In the genomic region with DNA sequence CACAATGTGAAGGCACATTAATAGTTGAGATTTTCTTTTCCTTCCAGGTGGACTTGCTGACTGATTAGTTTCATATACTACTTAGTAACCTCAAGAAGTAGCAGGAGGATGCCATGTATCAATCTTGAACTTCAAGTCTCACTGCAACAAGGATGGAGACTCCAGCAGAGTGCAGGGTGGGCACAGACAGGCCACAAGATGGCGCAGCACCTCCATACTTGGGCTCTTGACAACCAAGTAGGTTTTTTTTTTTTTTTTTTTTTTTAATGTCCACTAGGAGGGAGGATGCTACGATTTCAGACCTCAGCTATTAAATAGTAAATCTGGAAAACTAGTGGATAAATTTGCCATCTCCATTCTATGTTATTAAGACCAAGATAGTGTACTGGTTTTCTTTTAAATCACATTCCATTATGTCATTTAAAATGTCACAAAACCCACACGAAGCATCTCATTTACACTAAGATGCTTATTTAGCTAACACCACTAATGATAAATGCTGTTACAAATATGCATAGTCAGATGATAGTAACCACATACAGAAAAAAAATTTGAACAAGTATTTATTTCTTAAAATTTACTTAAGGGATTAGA, we compare ENCODE assay signal across 8 cellular contexts. TPM values are rescaled to one million over a fixed set of nuclear protein-coding genes. Genes with fewer than 3 reads are reported as not detected.
DNase-seq lines count a peak whose midpoint lies in the region; ATAC-seq and TF ChIP-seq lines count a peak whose summit lies in the region.

No MANE protein-coding gene starts in this region.

- TF ChIP-seq CTCF in BE2C (IDR thresholded peaks at IDR 0.05; ENCODE audit: low read depth, low read length): peak; percentile 98

- H3K4me1 Mint-ChIP-seq in activated naive CD8-positive, alpha-beta T cell treated with anti-CD3 and anti-CD28 coated beads, Interleukin-2, amount 50 U/mL, for 24 hours: peaks cover 7% of the 10 kb centered on the region

- no peaks in the 10 kb centered on the region for H3K4me1 ChIP-seq in BE2C

- H3K9me3 Mint-ChIP-seq in activated naive CD8-positive, alpha-beta T cell treated with anti-CD3 and anti-CD28 coated beads, Interleukin-2, amount 50 U/mL, for 24 hours: no peaks in the 10 kb centered on the region

- no peaks in the 10 kb centered on the region for H3K27me3 ChIP-seq in BE2C

- no peak overlapping the region for H3K4me3 ChIP-seq in BE2C (ENCODE audit: low read depth, low read length)

- peaks cover 17% of the 10 kb centered on the region for H3K36me3 Mint-ChIP-seq in activated naive CD8-positive, alpha-beta T cell treated with anti-CD3 and anti-CD28 coated beads, Interleukin-2, amount 50 U/mL, for 24 hours (ENCODE audit: low read depth)

- no peaks in the 10 kb centered on the region for H3K36me3 ChIP-seq in BE2C

- no peak overlapping the region for H3K4me3 Mint-ChIP-seq in activated naive CD8-positive, alpha-beta T cell treated with anti-CD3 and anti-CD28 coated beads, Interleukin-2, amount 50 U/mL, for 24 hours

- no peaks in the 10 kb centered on the region for H3K27me3 Mint-ChIP-seq in activated naive CD8-positive, alpha-beta T cell treated with anti-CD3 and anti-CD28 coated beads, Interleukin-2, amount 50 U/mL, for 24 hours

- DNase-seq in BE2C: peak; percentile 88
- DNase-seq in NCI-H1105 (lab: John Stamatoyannopoulos, UW): peak; percentile 44
- peak; percentile 67 for DNase-seq in T follicular helper cell (ENCODE audit: low read depth)
- peak; percentile 82 for DNase-seq in activated naive CD8-positive, alpha-beta T cell treated with anti-CD3 and anti-CD28 coated beads, Interleukin-2, amount 50 U/mL, for 24 hours
- DNase-seq in left cardiac atrium: peak; percentile 83
- DNase-seq in retina: peak; percentile 73

- intact Hi-C loops in left cardiac atrium (cut with DNase I): loop anchor here in 1 of 2 donors (5.0 kb wide), 1 partner anchor 266 kb away; no protein-coding TSS in a partner anchor

- H3K9me3 ChIP-seq in BE2C: no peaks in the 10 kb centered on the region

- ATAC-seq in GM21360 (IDR thresholded peaks at IDR 0.05; ENCODE audit: unreplicated experiment): peak; percentile 56
- peak; percentile 79 for ATAC-seq in activated naive CD8-positive, alpha-beta T cell treated with anti-CD3 and anti-CD28 coated beads, Interleukin-2, amount 50 U/mL, for 24 hours
- ATAC-seq in left cardiac atrium: peak; percentile 80 to 86
- no peak for ATAC-seq in HG02884 (IDR thresholded peaks at IDR 0.05; ENCODE audit: unreplicated experiment)

- peak overlapping the region; percentile 68 for H3K27ac Mint-ChIP-seq in activated naive CD8-positive, alpha-beta T cell treated with anti-CD3 and anti-CD28 coated beads, Interleukin-2, amount 50 U/mL, for 24 hours

RNA-seq across cellular contexts. Expression of gene IL6ST, which starts 58.6 kb away (rescaled TPM):
- polyA plus RNA-seq in BE2C (2012; ENCODE audit: insufficient read depth, insufficient read length, low read depth): 24.4 TPM
- total RNA-seq in left cardiac atrium: 100 to 1,000 TPM; 204 to 261 TPM
